20 cellular contexts compared by ENCODE assay signal in genomic region chr10:75889051-75889450, GRCh38.
DNase-seq lines count a peak whose midpoint lies in the region; ATAC-seq, FAIRE-seq and TF ChIP-seq lines count a peak whose summit lies in the region.
"Had no signal": no experiment of that assay in that cellular context is flagged by ENCODE, and none has a peak within 500 bp of the region (broad histone marks: within the 10 kb centered on the region; RNA-seq: fewer than 3 reads in every experiment).

No MANE protein-coding gene starts in this region.

- WGBS in mammary epithelial cell (ENCODE audit: low coverage, missing lambda C conversion rate): 20% methylated on average over 2 of the region's 2 CpGs

- H3K4me1 Mint-ChIP-seq in MCF 10A (ENCODE audit: insufficient read depth, unreplicated experiment): peaks cover 6% of the 10 kb centered on the region
- no peaks in the 10 kb centered on the region for H3K4me1 Mint-ChIP-seq in stimulated activated effector memory CD8-positive, alpha-beta T cell treated with anti-CD3 and anti-CD28 coated beads, Interleukin-12 subunit alpha, Interleukin-12 subunit beta, amount 100 ng/mL, for 72 hours
- H3K4me1 Mint-ChIP-seq in stimulated activated memory B cell treated with anti-CD40 and anti-IgM and Interleukin-4, amounts not matched to agents 10 μg/mL and 1 μg/mL and 100 μg/mL, for 72 hours: no peaks in the 10 kb centered on the region
- H3K4me1 Mint-ChIP-seq: CD4-positive, alpha-beta memory T cell had no signal

- POLR2A ChIA-PET in MCF 10A (lab: Yijun Ruan, JAX): no interaction called here

- no peaks in the 10 kb centered on the region for H4K20me1 ChIP-seq in mammary epithelial cell (ENCODE audit: insufficient read depth, low read length)
- H4K20me1 ChIP-seq in keratinocyte (ENCODE audit: control insufficient read depth, extremely low read depth, insufficient read depth, low read length): no peaks in the 10 kb centered on the region

- H3K9me3 Mint-ChIP-seq in MCF 10A (ENCODE audit: unreplicated experiment): no peaks in the 10 kb centered on the region
- no peaks in the 10 kb centered on the region for H3K9me3 Mint-ChIP-seq in stimulated activated effector memory CD8-positive, alpha-beta T cell treated with anti-CD3 and anti-CD28 coated beads, Interleukin-12 subunit alpha, Interleukin-12 subunit beta, amount 100 ng/mL, for 72 hours
- peaks cover 2% of the 10 kb centered on the region for H3K9me3 Mint-ChIP-seq in stimulated activated memory B cell treated with anti-CD40 and anti-IgM and Interleukin-4, amounts not matched to agents 10 μg/mL and 1 μg/mL and 100 μg/mL, for 72 hours

- H3K4me3 Mint-ChIP-seq in MCF 10A (ENCODE audit: unreplicated experiment): no peak overlapping the region
- no peak overlapping the region for H3K4me3 Mint-ChIP-seq in stimulated activated effector memory CD8-positive, alpha-beta T cell treated with anti-CD3 and anti-CD28 coated beads, Interleukin-12 subunit alpha, Interleukin-12 subunit beta, amount 100 ng/mL, for 72 hours
- no peak overlapping the region for H3K4me3 Mint-ChIP-seq in stimulated activated memory B cell treated with anti-CD40 and anti-IgM and Interleukin-4, amounts not matched to agents 10 μg/mL and 1 μg/mL and 100 μg/mL, for 72 hours
- H3K4me3 Mint-ChIP-seq: CD4-positive, alpha-beta memory T cell had no signal

- H3K9me1 ChIP-seq in keratinocyte (ENCODE audit: control insufficient read depth, extremely low read depth, insufficient read depth, low read length): no peaks in the 10 kb centered on the region

- H3K9ac ChIP-seq in mammary epithelial cell (ENCODE audit: insufficient read depth, low read length) (no peak overlapping the region), keratinocyte (ENCODE audit: control insufficient read depth, extremely low read depth, insufficient read depth, low read length) (no peak overlapping the region)
- H3K9ac ChIP-seq: GM23248 had no signal

- no peaks in the 10 kb centered on the region for H3K4me1 ChIP-seq in mammary epithelial cell (ENCODE audit: insufficient read depth, low read length)
- peaks cover 9% of the 10 kb centered on the region for H3K4me1 ChIP-seq in keratinocyte (ENCODE audit: control insufficient read depth, extremely low read depth, insufficient read depth, low read length)

- no peak overlapping the region for H3K27ac Mint-ChIP-seq in MCF 10A (ENCODE audit: low read depth, unreplicated experiment)
- H3K27ac Mint-ChIP-seq in stimulated activated effector memory CD8-positive, alpha-beta T cell treated with anti-CD3 and anti-CD28 coated beads, Interleukin-12 subunit alpha, Interleukin-12 subunit beta, amount 100 ng/mL, for 72 hours: no peak overlapping the region
- H3K27ac Mint-ChIP-seq in stimulated activated memory B cell treated with anti-CD40 and anti-IgM and Interleukin-4, amounts not matched to agents 10 μg/mL and 1 μg/mL and 100 μg/mL, for 72 hours: no peak overlapping the region
- H3K27ac Mint-ChIP-seq: CD4-positive, alpha-beta memory T cell had no signal

- FAIRE-seq in keratinocyte (lab: Jason Lieb, UNC): peak; percentile 39
- FAIRE-seq: GM12891, GM18507, H1 had no signal

- dilution Hi-C loops in mammary epithelial cell (cut with HindIII; ENCODE audit: low sequenced_read_pairs): no loop called here
- dilution Hi-C loops in keratinocyte (cut with MboI; ENCODE audit: extremely low pct_ligation_motif_present, low sequenced_read_pairs): no loop called here

- H3K4me3 ChIP-seq in mammary epithelial cell (replicated peaks in 1 of 3; ENCODE audit: insufficient read depth in 1 of 3, low read depth in 2 of 3, low read length in 3 of 3) (no peak overlapping the region), epithelial cell of esophagus (ENCODE audit: low read length) (no peak overlapping the region), keratinocyte (ENCODE audit: control insufficient read depth in 2 of 3, extremely low read depth in 1 of 3, insufficient read depth in 2 of 3, low read depth in 1 of 3, low read length in 3 of 3) (no peak overlapping the region)
- H3K4me3 ChIP-seq: GM23248 had no signal

- H3K27ac ChIP-seq in mammary epithelial cell (ENCODE audit: insufficient read depth, low read depth, low read length): no peak overlapping the region
- no peak overlapping the region for H3K27ac ChIP-seq in keratinocyte (ENCODE audit: control insufficient read depth, insufficient read depth, low read length)
- H3K27ac ChIP-seq: GM23248 had no signal

- H3K27me3 ChIP-seq in mammary epithelial cell (ENCODE audit: insufficient read depth, low read length) (no peaks in the 10 kb centered on the region), keratinocyte (ENCODE audit: control insufficient read depth, extremely low read depth, insufficient read depth, low read length) (no peaks in the 10 kb centered on the region)

- ATAC-seq in stimulated activated effector memory CD8-positive, alpha-beta T cell treated with anti-CD3 and anti-CD28 coated beads, Interleukin-12 subunit alpha, Interleukin-12 subunit beta, amount 100 ng/mL, for 72 hours: no peak
- ATAC-seq in GM19035 (IDR thresholded peaks at IDR 0.05; ENCODE audit: unreplicated experiment): no peak
- no peak for ATAC-seq in stimulated activated memory B cell treated with anti-CD40 and anti-IgM and Interleukin-4, amounts not matched to agents 10 μg/mL and 1 μg/mL and 100 μg/mL, for 72 hours

- peak overlapping the region; percentile 31 for H3K4me2 ChIP-seq in mammary epithelial cell (ENCODE audit: insufficient read depth, low read depth, low read length)
- peak overlapping the region; percentile 46 for H3K4me2 ChIP-seq in keratinocyte (ENCODE audit: control insufficient read depth, extremely low read depth, insufficient read depth, low read depth, low read length)

- TF ChIP-seq CTCF in MCF 10A (IDR thresholded peaks at IDR 0.05; ENCODE audit: unreplicated experiment) (no peak), mammary epithelial cell (conservative IDR thresholded peaks at IDR 0.05 in 1 of 2, IDR thresholded peaks at IDR 0.05 in 1 of 2; ENCODE audit: extremely low read depth in 1 of 2, insufficient read depth in 1 of 2, low read depth in 1 of 2, low read length in 2 of 2) (no peak), epithelial cell of esophagus (IDR thresholded peaks at IDR 0.05; ENCODE audit: insufficient read depth, low read depth, low read length, missing control alignments) (no peak), keratinocyte (optimal IDR thresholded peaks at IDR 0.05 in 1 of 3, IDR thresholded peaks at IDR 0.05 in 1 of 3, conservative IDR thresholded peaks at IDR 0.05 in 1 of 3; ENCODE audit: extremely low read depth in 1 of 3, insufficient read depth in 2 of 3, low read length in 3 of 3) (no peak)

- CTCF ChIA-PET in MCF 10A (lab: Yijun Ruan, JAX) (interaction anchor here (0.6 kb wide), 2 partner anchors 487 to 795 kb away, joined by 3 to 7 read pairs; no protein-coding TSS in a partner anchor), mammary epithelial cell (lab: Charles Lee; ENCODE audit: low non-redundant PET) (interaction anchor here (0.8 kb wide), 1 partner anchor 148 kb away, joined by 6 read pairs; no protein-coding TSS in a partner anchor)

- in situ Hi-C loops in T47D (cut with HindIII; ENCODE audit: low pct_unique_long_range_greater_than_20kb, low sequenced_read_pairs) (no loop called here), mammary epithelial cell (cut with MboI; ENCODE audit: low sequenced_read_pairs in 2 of 2) (no loop called here)

- H3K36me3 ChIP-seq in mammary epithelial cell (ENCODE audit: insufficient read depth, low read length): no peaks in the 10 kb centered on the region
- H3K36me3 ChIP-seq in keratinocyte (ENCODE audit: control insufficient read depth in 2 of 2, extremely low read depth in 1 of 2, insufficient read depth in 2 of 2, low read length in 2 of 2): no peaks in the 10 kb centered on the region

- H3K79me2 ChIP-seq in mammary epithelial cell (ENCODE audit: insufficient read depth, low read length): no peaks in the 10 kb centered on the region
- H3K79me2 ChIP-seq in keratinocyte (ENCODE audit: control insufficient read depth, insufficient read depth, low read length): no peaks in the 10 kb centered on the region

- H2AFZ ChIP-seq in mammary epithelial cell (ENCODE audit: low read depth, low read length) (no peak overlapping the region), keratinocyte (ENCODE audit: control insufficient read depth, low read length) (no peak overlapping the region)
- H2AFZ ChIP-seq: GM23248 had no signal

- no peaks in the 10 kb centered on the region for H3K36me3 Mint-ChIP-seq in MCF 10A (ENCODE audit: insufficient read depth, unreplicated experiment)
- H3K36me3 Mint-ChIP-seq in stimulated activated effector memory CD8-positive, alpha-beta T cell treated with anti-CD3 and anti-CD28 coated beads, Interleukin-12 subunit alpha, Interleukin-12 subunit beta, amount 100 ng/mL, for 72 hours: no peaks in the 10 kb centered on the region
- H3K36me3 Mint-ChIP-seq in stimulated activated memory B cell treated with anti-CD40 and anti-IgM and Interleukin-4, amounts not matched to agents 10 μg/mL and 1 μg/mL and 100 μg/mL, for 72 hours: no peaks in the 10 kb centered on the region
- H3K36me3 Mint-ChIP-seq: CD4-positive, alpha-beta memory T cell had no signal

- no peaks in the 10 kb centered on the region for H3K27me3 Mint-ChIP-seq in MCF 10A (ENCODE audit: insufficient read depth, unreplicated experiment)
- H3K27me3 Mint-ChIP-seq in stimulated activated memory B cell treated with anti-CD40 and anti-IgM and Interleukin-4, amounts not matched to agents 10 μg/mL and 1 μg/mL and 100 μg/mL, for 72 hours: no peaks in the 10 kb centered on the region

- BruUV-seq in MCF 10A (replicated peaks; lab: Mats Ljungman, UMichigan) (no TSS peak), mammary epithelial cell (replicated peaks; lab: Mats Ljungman, UMichigan) (no TSS peak)

- intact Hi-C loops in MCF 10A (cut with micrococcal nuclease) (no loop called here), mammary epithelial cell (cut with micrococcal nuclease) (no loop called here)

- peak; percentile 23 to 76 for DNase-seq in T47D (ENCODE audit: low read depth in 1 of 2, low spot score in 1 of 2)
- DNase-seq in MCF 10A (ENCODE audit: unreplicated experiment): no peak
- DNase-seq in mammary epithelial cell: peak; percentile 12
- DNase-seq in epithelial cell of esophagus (ENCODE audit: low read depth): peak; percentile 70
- DNase-seq in keratinocyte (ENCODE audit: low read depth, low spot score): no peak
- no peak for DNase-seq in stimulated activated effector memory CD8-positive, alpha-beta T cell treated with anti-CD3 and anti-CD28 coated beads, Interleukin-12 subunit alpha, Interleukin-12 subunit beta, amount 100 ng/mL, for 72 hours (ENCODE audit: low spot score in 2 of 2)
- DNase-seq: C1 segment of cervical spinal cord; Calu3; CD4-positive, alpha-beta memory T cell; DMS53; DMS79 treated with DMSO at 0.1 percent for 48 hours; GF-D8; GM23248; H7; HCEC 1CT had no signal

- H3K9me3 ChIP-seq in mammary epithelial cell (replicated peaks; ENCODE audit: insufficient read depth, low read length) (no peaks in the 10 kb centered on the region), keratinocyte (ENCODE audit: control insufficient read depth, low read depth, low read length) (no peaks in the 10 kb centered on the region)

Comparison
In these comparisons a context has a peak if more than half of its experiments do, and no peak if none do; other contexts are left out.
1. DNase-seq: peak in T47D (2 of 2), mammary epithelial cell (single experiment) and epithelial cell of esophagus (single experiment); none in MCF 10A (single experiment), keratinocyte (single experiment) and stimulated activated effector memory CD8-positive, alpha-beta T cell treated with anti-CD3 and anti-CD28 coated beads, Interleukin-12 subunit alpha, Interleukin-12 subunit beta, amount 100 ng/mL, for 72 hours (0 of 2).